10 cellular contexts compared by ENCODE assay signal in genomic region chr7:1707756-1708611, GRCh38. TPM values are rescaled to one million over a fixed set of nuclear protein-coding genes. Genes with fewer than 3 reads are reported as not detected.
A peak's percentile ranks its signal among the peaks of the same experiment; 100 is the strongest.
DNase-seq lines count a peak whose midpoint lies in the region; ATAC-seq and TF ChIP-seq lines count a peak whose summit lies in the region.
"Had no signal": no experiment of that assay in that cellular context is flagged by ENCODE, and none has a peak within 500 bp of the region (broad histone marks: within the 10 kb centered on the region; RNA-seq: fewer than 3 reads in every experiment).

No MANE protein-coding gene starts in this region.

- no peak overlapping the region for H3K4me3 ChIP-seq in OCI-LY3 (ENCODE audit: low read length)

- H3K36me3 ChIP-seq in OCI-LY3 (replicated peaks; ENCODE audit: low read depth, low read length), result no peaks in the 10 kb centered on the region

- H3K27me3 ChIP-seq in OCI-LY3 (ENCODE audit: low read depth, low read length), result no peaks in the 10 kb centered on the region
- peaks cover 13% of the 10 kb centered on the region for H3K27me3 ChIP-seq in foreskin keratinocyte

- H3K27me3 Mint-ChIP-seq in natural killer cell treated with Interleukin-12 subunit alpha and Interleukin-12 subunit beta and Interleukin-15 and Interleukin-18, amount 100 ng/mL, for 72 hours, result peaks cover 3 to 6% of the 10 kb centered on the region in 2 donors
- peaks cover 6 to 7% of the 10 kb centered on the region in 2 donors for H3K27me3 Mint-ChIP-seq in natural killer cell (ENCODE audit: low read depth in 2 of 2)
- H3K27me3 Mint-ChIP-seq in activated CD4-positive, alpha-beta memory T cell treated with anti-CD3 and anti-CD28 coated beads for 36 hours, result no peaks in the 10 kb centered on the region

- ATAC-seq in natural killer cell treated with Interleukin-12 subunit alpha and Interleukin-12 subunit beta and Interleukin-15 and Interleukin-18, amount 100 ng/mL, for 72 hours, result no peak
- ATAC-seq in natural killer cell, result no peak
- ATAC-seq in foreskin keratinocyte, result no peak

- H3K4me3 Mint-ChIP-seq in natural killer cell treated with Interleukin-12 subunit alpha and Interleukin-12 subunit beta and Interleukin-15 and Interleukin-18, amount 100 ng/mL, for 72 hours, result no peak overlapping the region
- no peak overlapping the region for H3K4me3 Mint-ChIP-seq in natural killer cell
- H3K4me3 Mint-ChIP-seq in activated CD4-positive, alpha-beta memory T cell treated with anti-CD3 and anti-CD28 coated beads for 36 hours, result no peak overlapping the region
- H3K4me3 Mint-ChIP-seq: nephron had no signal

- H3K9ac ChIP-seq in OCI-LY3 (ENCODE audit: low read length), result no peak overlapping the region

- no peaks in the 10 kb centered on the region for H3K4me1 ChIP-seq in OCI-LY3 (ENCODE audit: low read length)
- H3K4me1 ChIP-seq in foreskin keratinocyte, result no peaks in the 10 kb centered on the region

- no peaks in the 10 kb centered on the region for H3K4me1 Mint-ChIP-seq in natural killer cell treated with Interleukin-12 subunit alpha and Interleukin-12 subunit beta and Interleukin-15 and Interleukin-18, amount 100 ng/mL, for 72 hours (ENCODE audit: low read depth in 2 of 2)
- H3K4me1 Mint-ChIP-seq in natural killer cell, result no peaks in the 10 kb centered on the region
- H3K4me1 Mint-ChIP-seq in activated CD4-positive, alpha-beta memory T cell treated with anti-CD3 and anti-CD28 coated beads for 36 hours (ENCODE audit: low read depth), result no peaks in the 10 kb centered on the region

- no peaks in the 10 kb centered on the region for H3K9me3 Mint-ChIP-seq in natural killer cell treated with Interleukin-12 subunit alpha and Interleukin-12 subunit beta and Interleukin-15 and Interleukin-18, amount 100 ng/mL, for 72 hours
- H3K9me3 Mint-ChIP-seq in natural killer cell, result no peaks in the 10 kb centered on the region
- peaks cover 15% of the 10 kb centered on the region for H3K9me3 Mint-ChIP-seq in activated CD4-positive, alpha-beta memory T cell treated with anti-CD3 and anti-CD28 coated beads for 36 hours

- DNase-seq in natural killer cell treated with Interleukin-12 subunit alpha and Interleukin-12 subunit beta and Interleukin-15 and Interleukin-18, amount 100 ng/mL, for 72 hours (ENCODE audit: low spot score), result peak; percentile 39
- DNase-seq in natural killer cell, result no peak
- no peak for DNase-seq in foreskin keratinocyte
- DNase-seq in Kasumi-1 (lab: John Stamatoyannopoulos, UW), result no peak
- DNase-seq in COLO829 (ENCODE audit: low spot score), result no peak
- DNase-seq in activated CD4-positive, alpha-beta memory T cell treated with anti-CD3 and anti-CD28 coated beads for 36 hours, result no peak
- no peak for DNase-seq in epidermal melanocyte (ENCODE audit: insufficient read length, low spot score)
- DNase-seq: caudate nucleus had no signal

- no peak overlapping the region for H2AFZ ChIP-seq in OCI-LY3 (ENCODE audit: low read depth, low read length)

- H3K4me2 ChIP-seq in OCI-LY3 (ENCODE audit: low read length), result no peak overlapping the region

- intact Hi-C loops in natural killer cell (cut with micrococcal nuclease), result no loop called here
- intact Hi-C loops in activated CD4-positive, alpha-beta memory T cell treated with anti-CD3 and anti-CD28 coated beads for 36 hours (cut with micrococcal nuclease), result no loop called here

- TF ChIP-seq CTCF in natural killer cell (IDR thresholded peaks at IDR 0.05) (no peak), OCI-LY3 (IDR thresholded peaks at IDR 0.05; ENCODE audit: low read depth, low read length) (peak; percentile 26), foreskin keratinocyte (conservative IDR thresholded peaks at IDR 0.05) (peak; percentile 29)

- H3K36me3 Mint-ChIP-seq in natural killer cell treated with Interleukin-12 subunit alpha and Interleukin-12 subunit beta and Interleukin-15 and Interleukin-18, amount 100 ng/mL, for 72 hours, result peaks cover 6% of the 10 kb centered on the region
- peaks cover 6% of the 10 kb centered on the region for H3K36me3 Mint-ChIP-seq in natural killer cell
- H3K36me3 Mint-ChIP-seq in activated CD4-positive, alpha-beta memory T cell treated with anti-CD3 and anti-CD28 coated beads for 36 hours, result peaks cover 2% of the 10 kb centered on the region

- H3K27ac ChIP-seq in OCI-LY3 (ENCODE audit: low read length), result no peak overlapping the region
- H3K27ac ChIP-seq in foreskin keratinocyte, result no peak overlapping the region

- POLR2A ChIA-PET in activated CD4-positive, alpha-beta memory T cell treated with anti-CD3 and anti-CD28 coated beads for 36 hours (lab: Charles Lee), result no interaction called here

- H4K20me1 ChIP-seq in OCI-LY3 (ENCODE audit: insufficient read depth, low read length), result no peaks in the 10 kb centered on the region

- H3K9me3 ChIP-seq in OCI-LY3 (ENCODE audit: insufficient read depth, low read length), result no peaks in the 10 kb centered on the region

- CTCF ChIA-PET in activated CD4-positive, alpha-beta memory T cell treated with anti-CD3 and anti-CD28 coated beads for 36 hours (lab: Charles Lee), result interaction anchor here (1.3 kb wide), 1 partner anchor 129 kb away, joined by 5 read pairs; no protein-coding TSS in a partner anchor

- no peaks in the 10 kb centered on the region for H3K79me2 ChIP-seq in OCI-LY3 (ENCODE audit: low read length)

- H3K27ac Mint-ChIP-seq in natural killer cell treated with Interleukin-12 subunit alpha and Interleukin-12 subunit beta and Interleukin-15 and Interleukin-18, amount 100 ng/mL, for 72 hours, result no peak overlapping the region
- no peak overlapping the region for H3K27ac Mint-ChIP-seq in natural killer cell
- H3K27ac Mint-ChIP-seq in activated CD4-positive, alpha-beta memory T cell treated with anti-CD3 and anti-CD28 coated beads for 36 hours, result no peak overlapping the region
- H3K27ac Mint-ChIP-seq: nephron had no signal

RNA-seq across cellular contexts. Expression of gene ELFN1, which starts 37.9 kb away (rescaled TPM):
- total RNA-seq in natural killer cell treated with Interleukin-12 subunit alpha and Interleukin-12 subunit beta and Interleukin-15 and Interleukin-18, amount 100 ng/mL, for 72 hours, result under 1 TPM in 1 of 2 donors, not detected in 1; 0.11 TPM
- total RNA-seq in natural killer cell (under 1 TPM in 2 of 3 donors, not detected in 1; 0.30 to 0.45 TPM), foreskin keratinocyte (0.10 TPM in 1 of 2 replicates, not detected in the other)
- 0.02 and 0.06 TPM in 2 replicates for polyA plus RNA-seq in foreskin keratinocyte
- under 1 TPM; 0.10 to 0.12 TPM for total RNA-seq in activated CD4-positive, alpha-beta memory T cell treated with anti-CD3 and anti-CD28 coated beads for 36 hours
